Comparison of ENCODE assay signal across 9 cellular contexts in genomic region chr12:120639771-120640721, GRCh38. TPM values are rescaled to one million over a fixed set of nuclear protein-coding genes. Genes with fewer than 3 reads are reported as not detected.
DNase-seq lines count a peak whose midpoint lies in the region; ATAC-seq and TF ChIP-seq lines count a peak whose summit lies in the region.
"Had no signal": no experiment of that assay in that cellular context is flagged by ENCODE, and none has a peak within 500 bp of the region (broad histone marks: within the 10 kb centered on the region; RNA-seq: fewer than 3 reads in every experiment).

CABP1 (plus strand) TSS chr12:120640626; CDS start chr12:120640686, 60 bp downstream.

- intact Hi-C loops in dorsolateral prefrontal cortex (cut with DNase I) = loop anchor here (2.0 to 10.0 kb wide), 3 partner anchors 51 to 315 kb away; partner anchors contain the start of gene PLA2G1B (in 1 of the 2)

- no peak for TF ChIP-seq CTCF in MM.1S (IDR thresholded peaks at IDR 0.05; ENCODE audit: low read length)
- peak in 24 of 56 donors; percentile 8 to 44 (median 28) for TF ChIP-seq CTCF in dorsolateral prefrontal cortex (IDR thresholded peaks at IDR 0.05 in 54 of 56, conservative IDR thresholded peaks at IDR 0.05 in 2 of 56; ENCODE audit: low read depth in 1 of 56, partially characterized antibody in 56 of 56)

- H3K79me2 ChIP-seq in MM.1S (ENCODE audit: low read length) = no peaks in the 10 kb centered on the region

- peak; percentile 88 for DNase-seq in D341Med (ENCODE audit: low spot score)
- no peak for DNase-seq in MM.1S
- peak; percentile 63 for DNase-seq in activated CD4-positive, alpha-beta T cell treated with anti-CD3 and anti-CD28 coated beads for 48 hours
- DNase-seq in dorsolateral prefrontal cortex = peak in 4 of 10 donors; percentile 37 to 57 (median 52)
- peak; percentile 43 to 86 (median 66) for DNase-seq in naive thymus-derived CD8-positive, alpha-beta T cell

- no peak within 1 kb of the TSS for H3K9ac ChIP-seq in MM.1S (ENCODE audit: low read length)

- H3K4me3 Mint-ChIP-seq in naive thymus-derived CD8-positive, alpha-beta T cell = peak within 1 kb of the TSS; percentile 66 to 89 (median 81)
- H3K4me3 Mint-ChIP-seq in stimulated activated naive CD8-positive, alpha-beta T cell treated with anti-CD3 and anti-CD28 coated beads, Interleukin-15, Interleukin-2, amounts not matched to agents 100 ng/mL and 50 ng/mL, for 24 hours = peak within 1 kb of the TSS; percentile 66

- H3K36me3 ChIP-seq in MM.1S (replicated peaks; ENCODE audit: insufficient read depth, low read length) = no peaks in the 10 kb centered on the region

- ATAC-seq in GM21526 (IDR thresholded peaks at IDR 0.05; ENCODE audit: low FRiP score, unreplicated experiment) (peak; percentile 70), HG03025 (IDR thresholded peaks at IDR 0.05; ENCODE audit: low FRiP score, unreplicated experiment) (no peak)
- peak; percentile 84 to 90 for ATAC-seq in naive thymus-derived CD8-positive, alpha-beta T cell

- peak within 1 kb of the TSS; percentile 52; the same call in 1 of the 2 replicates for H3K4me2 ChIP-seq in MM.1S (ENCODE audit: low read depth, low read length)

- POLR2A ChIA-PET in naive thymus-derived CD8-positive, alpha-beta T cell (lab: Charles Lee) = no interaction called here

- H3K9me2 ChIP-seq in MM.1S (replicated peaks; ENCODE audit: insufficient read depth, low read length) = no peaks in the 10 kb centered on the region

- no peak within 1 kb of the TSS for H2AFZ ChIP-seq in MM.1S (ENCODE audit: low read length)

- H4K20me1 ChIP-seq in MM.1S (ENCODE audit: insufficient read depth, low read length) = no peaks in the 10 kb centered on the region

- peak within 1 kb of the TSS in 2 of 10 donors; percentile 11 to 41 for H3K27ac Mint-ChIP-seq in naive thymus-derived CD8-positive, alpha-beta T cell
- no peak within 1 kb of the TSS for H3K27ac Mint-ChIP-seq in stimulated activated naive CD8-positive, alpha-beta T cell treated with anti-CD3 and anti-CD28 coated beads, Interleukin-15, Interleukin-2, amounts not matched to agents 100 ng/mL and 50 ng/mL, for 24 hours

- no peaks in the 10 kb centered on the region for H3K9me3 Mint-ChIP-seq in naive thymus-derived CD8-positive, alpha-beta T cell
- no peaks in the 10 kb centered on the region for H3K9me3 Mint-ChIP-seq in stimulated activated naive CD8-positive, alpha-beta T cell treated with anti-CD3 and anti-CD28 coated beads, Interleukin-15, Interleukin-2, amounts not matched to agents 100 ng/mL and 50 ng/mL, for 24 hours

- no peaks in the 10 kb centered on the region for H3K9me3 ChIP-seq in MM.1S (replicated peaks; ENCODE audit: insufficient read depth, low read length)

- H3K27ac ChIP-seq in MM.1S (ENCODE audit: low read length) = no peak within 1 kb of the TSS
- peak within 1 kb of the TSS in 55 of 59 donors; percentile 23 to 95 (median 82) for H3K27ac ChIP-seq in dorsolateral prefrontal cortex

- peaks cover 4 to 13% (median 9%) of the 10 kb centered on the region in 4 donors for H3K4me1 Mint-ChIP-seq in naive thymus-derived CD8-positive, alpha-beta T cell
- H3K4me1 Mint-ChIP-seq in stimulated activated naive CD8-positive, alpha-beta T cell treated with anti-CD3 and anti-CD28 coated beads, Interleukin-15, Interleukin-2, amounts not matched to agents 100 ng/mL and 50 ng/mL, for 24 hours (ENCODE audit: low read depth) = peaks cover 7% of the 10 kb centered on the region

- H3K4me3 ChIP-seq in MM.1S (ENCODE audit: low read length) = peak within 1 kb of the TSS; percentile 31; the same call in 1 of the 2 replicates
- H3K4me3 ChIP-seq in dorsolateral prefrontal cortex = peak within 1 kb of the TSS; percentile 45 to 76 (median 64)

- H3K27me3 Mint-ChIP-seq in naive thymus-derived CD8-positive, alpha-beta T cell = peaks cover 14 to 39% (median 32%) of the 10 kb centered on the region in 5 donors
- H3K27me3 Mint-ChIP-seq in stimulated activated naive CD8-positive, alpha-beta T cell treated with anti-CD3 and anti-CD28 coated beads, Interleukin-15, Interleukin-2, amounts not matched to agents 100 ng/mL and 50 ng/mL, for 24 hours = peaks cover 38% of the 10 kb centered on the region

- no peaks in the 10 kb centered on the region for H3K36me3 Mint-ChIP-seq in naive thymus-derived CD8-positive, alpha-beta T cell
- H3K36me3 Mint-ChIP-seq in stimulated activated naive CD8-positive, alpha-beta T cell treated with anti-CD3 and anti-CD28 coated beads, Interleukin-15, Interleukin-2, amounts not matched to agents 100 ng/mL and 50 ng/mL, for 24 hours (ENCODE audit: low read depth) = no peaks in the 10 kb centered on the region

- H3K4me1 ChIP-seq in MM.1S (ENCODE audit: low read length) = no peaks in the 10 kb centered on the region

- peaks cover 15% of the 10 kb centered on the region; the same call in 1 of the 2 replicates for H3K27me3 ChIP-seq in MM.1S (replicated peaks; ENCODE audit: insufficient read depth, low read length)
- H3K27me3 ChIP-seq in dorsolateral prefrontal cortex = peaks cover 0 to 37% (median 7%) of the 10 kb centered on the region in 45 donors

- H3F3A ChIP-seq in MM.1S (ENCODE audit: insufficient read depth, low read length) = no peaks in the 10 kb centered on the region

RNA-seq across cellular contexts. Expression of gene CABP1, which starts in this region (rescaled TPM):
- total RNA-seq in dorsolateral prefrontal cortex = 100 to 1,000 TPM; 104 to 566 (median 357) TPM
- total RNA-seq in naive thymus-derived CD8-positive, alpha-beta T cell = under 1 TPM in 1 of 2 experiments, not detected in 1; 0.34 TPM
- not detected for polyA plus RNA-seq in naive thymus-derived CD8-positive, alpha-beta T cell
- total RNA-seq: LHCN-M2 had no signal

Comparison
In these comparisons a context has a peak if more than half of its experiments do, and no peak if none do; other contexts are left out.
1. RNA of gene CABP1 (total RNA-seq): 104 to 566 TPM in dorsolateral prefrontal cortex; 0.34 TPM in naive thymus-derived CD8-positive, alpha-beta T cell; every median in the first group is over 10 times any median in the second.
2. Peak in DNase-seq and ATAC-seq in naive thymus-derived CD8-positive, alpha-beta T cell; RNA of the gene not detected or under 1 TPM.